Comparison of ENCODE assay signal across 25 cellular contexts in genomic region chr9:76336027-76336426, GRCh38.
"Had no signal": no experiment of that assay in that cellular context is flagged by ENCODE, and none has a peak within 500 bp of the region (broad histone marks: within the 10 kb centered on the region; RNA-seq: fewer than 3 reads in every experiment).

No MANE protein-coding gene starts in this region.

- H3K27ac Mint-ChIP-seq: activated CD8-positive, alpha-beta memory T cell treated with anti-CD3 and anti-CD28 coated beads, Interleukin-2, amount 10 ng/mL, durations not matched to agents 7 days and 5 days; activated naive CD4-positive, alpha-beta T cell treated with anti-CD3 and anti-CD28 coated beads, Interleukin-2, amount 50 U/mL, for 72 hours; activated naive CD8-positive, alpha-beta T cell treated with anti-CD3 and anti-CD28 coated beads, Interleukin-2, amount 50 U/mL, for 24 hours; activated T-cell treated with anti-CD3 and anti-CD28 coated beads, Interleukin-2, amount 50 U/mL, for 24 hours; activated T-helper 1 cell treated with anti-CD3 and anti-CD28 coated beads, Interleukin-12 subunit alpha, Interleukin-12 subunit beta, Interleukin-2, Interleukin-4 antibody, amounts not matched to agents 30 ng/mL and 10 ng/mL and 1 ng/mL, durations not matched to agents 14 hours and 24 hours and 36 hours; T-helper 2 cell treated with Interferon-gamma antibody and Interleukin-4, amounts not matched to agents 5 μg/mL and 100 μg/mL, for 36 hours had no signal

- ATAC-seq: activated CD4-positive, CD25-positive, alpha-beta regulatory T cell treated with anti-CD3 and anti-CD28 coated beads, Interleukin-2, amount 50 U/mL, for 24 hours; activated CD8-positive, alpha-beta memory T cell treated with anti-CD3 and anti-CD28 coated beads, Interleukin-2, amount 10 ng/mL, durations not matched to agents 7 days and 5 days; activated naive CD8-positive, alpha-beta T cell treated with anti-CD3 and anti-CD28 coated beads, Interleukin-2, amount 50 U/mL, for 24 hours; body of pancreas; Right ventricle myocardium inferior; SK-N-SH treated with all-trans-retinoic acid at 6 μM for 48 hours had no signal

- H3K9me3 Mint-ChIP-seq: activated naive CD4-positive, alpha-beta T cell treated with anti-CD3 and anti-CD28 coated beads, Interleukin-2, amount 50 U/mL, for 72 hours; activated naive CD8-positive, alpha-beta T cell treated with anti-CD3 and anti-CD28 coated beads, Interleukin-2, amount 50 U/mL, for 24 hours; activated T-cell treated with anti-CD3 and anti-CD28 coated beads, Interleukin-2, amount 50 U/mL, for 24 hours; activated T-helper 1 cell treated with anti-CD3 and anti-CD28 coated beads, Interleukin-12 subunit alpha, Interleukin-12 subunit beta, Interleukin-2, Interleukin-4 antibody, amounts not matched to agents 30 ng/mL and 10 ng/mL and 1 ng/mL, durations not matched to agents 14 hours and 24 hours and 36 hours; T-helper 2 cell treated with Interferon-gamma antibody and Interleukin-4, amounts not matched to agents 5 μg/mL and 100 μg/mL, for 36 hours had no signal

- H3K4me1 Mint-ChIP-seq: activated CD8-positive, alpha-beta memory T cell treated with anti-CD3 and anti-CD28 coated beads, Interleukin-2, amount 10 ng/mL, durations not matched to agents 7 days and 5 days; activated naive CD8-positive, alpha-beta T cell treated with anti-CD3 and anti-CD28 coated beads, Interleukin-2, amount 50 U/mL, for 24 hours had no signal

- DNase-seq: activated CD4-positive, alpha-beta T cell treated with anti-CD3 and anti-CD28 coated beads for 48 hours; activated CD4-positive, alpha-beta T cell treated with anti-CD3 and anti-CD28 coated beads, Interleukin-2, amount 50 U/mL, for 48 hours; activated CD8-positive, alpha-beta memory T cell treated with anti-CD3 and anti-CD28 coated beads, Interleukin-2, amount 10 ng/mL, durations not matched to agents 7 days and 5 days; activated effector memory CD4-positive, alpha-beta T cell treated with Interleukin-2 at 50 U/mL for 16 hours; activated naive CD4-positive, alpha-beta T cell; activated naive CD8-positive, alpha-beta T cell treated with anti-CD3 and anti-CD28 coated beads, Interleukin-2, amount 50 U/mL, for 24 hours; activated T-cell treated with anti-CD3 and anti-CD28 coated beads, Interleukin-2, amount 50 U/mL, for 24 hours; amniotic stem cell; body of pancreas; central memory CD4-positive, alpha-beta T cell; KG1; NCI-H1092; NCI-H1417; NCI-H1930; NCI-H446; NCI-H526; NCI-H774; RPMI8226; SW 1271 had no signal

- H3K4me3 Mint-ChIP-seq: activated CD8-positive, alpha-beta memory T cell treated with anti-CD3 and anti-CD28 coated beads, Interleukin-2, amount 10 ng/mL, durations not matched to agents 7 days and 5 days; activated naive CD8-positive, alpha-beta T cell treated with anti-CD3 and anti-CD28 coated beads, Interleukin-2, amount 50 U/mL, for 24 hours; activated T-cell treated with anti-CD3 and anti-CD28 coated beads, Interleukin-2, amount 50 U/mL, for 24 hours; activated T-helper 1 cell treated with anti-CD3 and anti-CD28 coated beads, Interleukin-12 subunit alpha, Interleukin-12 subunit beta, Interleukin-2, Interleukin-4 antibody, amounts not matched to agents 30 ng/mL and 10 ng/mL and 1 ng/mL, durations not matched to agents 14 hours and 24 hours and 36 hours; T-helper 2 cell treated with Interferon-gamma antibody and Interleukin-4, amounts not matched to agents 5 μg/mL and 100 μg/mL, for 36 hours had no signal
